Comparison of ENCODE assay signal across 6 cellular contexts in genomic region chr11:67392182-67392715, GRCh38. TPM values are rescaled to one million over a fixed set of nuclear protein-coding genes. Genes with fewer than 3 reads are reported as not detected.
DNase-seq lines count a peak whose midpoint lies in the region; ATAC-seq, FAIRE-seq and TF ChIP-seq lines count a peak whose summit lies in the region.

No MANE protein-coding gene starts in this region.

- no peaks in the 10 kb centered on the region for H3K27me3 Mint-ChIP-seq in MCF 10A (ENCODE audit: insufficient read depth, unreplicated experiment)

- intact Hi-C loops in MCF 10A (cut with micrococcal nuclease) (no loop called here), pancreas (cut with DNase I) (no loop called here)

- H3K4me1 Mint-ChIP-seq in MCF 10A (ENCODE audit: insufficient read depth, unreplicated experiment): peaks cover 17% of the 10 kb centered on the region

- peak overlapping the region; percentile 41 to 80 (median 76) for H3K27ac ChIP-seq in pancreas

- DNase-seq in MCF 10A (ENCODE audit: unreplicated experiment) (no peak), pancreas (peak in 2 of 6 donors; percentile 61 to 81), GM10248 (ENCODE audit: extremely low spot score) (no peak), NCI-H2081 treated with DMSO at 0.1 percent for 48 hours (lab: John Stamatoyannopoulos, UW) (no peak), CD1c-positive myeloid dendritic cell (ENCODE audit: extremely low spot score) (no peak)

- peaks cover 36% of the 10 kb centered on the region for H3K36me3 Mint-ChIP-seq in MCF 10A (ENCODE audit: insufficient read depth, unreplicated experiment)

- no peaks in the 10 kb centered on the region for H3K27me3 ChIP-seq in pancreas

- H3K36me3 ChIP-seq in pancreas: peaks cover 0 to 1% (median 0%) of the 10 kb centered on the region in 3 donors

- no peak overlapping the region for H3K27ac Mint-ChIP-seq in MCF 10A (ENCODE audit: low read depth, unreplicated experiment)

- ATAC-seq in HG03097 (IDR thresholded peaks at IDR 0.05; ENCODE audit: low FRiP score, unreplicated experiment): peak; percentile 17
- ATAC-seq in pancreas: peak; percentile 4 to 27 (median 13)

- no peak for FAIRE-seq in pancreas (lab: Jason Lieb, UNC)

- peaks cover 0 to 9% (median 0%) of the 10 kb centered on the region in 3 donors for H3K4me1 ChIP-seq in pancreas

- BruUV-seq in MCF 10A (replicated peaks; lab: Mats Ljungman, UMichigan): TSS peak; percentile 47

- POLR2A ChIA-PET in MCF 10A (lab: Yijun Ruan, JAX) (interaction anchor here (0.6 to 3.0 kb wide), 26 partner anchors 9 to 273 kb away, joined by 3 to 61 read pairs (median 4); partner anchors contain the start of genes AIP, GRK2, GSTP1 and KDM2A), GM10248 (lab: Yijun Ruan, JAX) (interaction anchor here (0.5 to 1.9 kb wide), 6 partner anchors 9 to 153 kb away, joined by 3 to 22 read pairs (median 3); partner anchors contain the start of genes POLD4 and PPP1CA)

- H3K4me3 ChIP-seq in pancreas: peak overlapping the region; percentile 70 to 88 (median 82)

- TF ChIP-seq CTCF in MCF 10A (IDR thresholded peaks at IDR 0.05; ENCODE audit: unreplicated experiment): no peak
- TF ChIP-seq CTCF in pancreas (IDR thresholded peaks at IDR 0.05): no peak
- no peak for TF ChIP-seq CTCF in GM10248 (IDR thresholded peaks at IDR 0.05; ENCODE audit: control extremely low read depth, extremely low read depth, low read depth, missing control alignments)

- CTCF ChIA-PET in MCF 10A (lab: Yijun Ruan, JAX): interaction anchor here (0.5 to 3.1 kb wide), 8 partner anchors 9 to 50 kb away, joined by 3 to 15 read pairs (median 6); partner anchors contain the start of gene PPP1CA
- CTCF ChIA-PET in GM10248 (lab: Yijun Ruan, JAX): interaction anchor here (1.1 to 42.5 kb wide), 11 partner anchors 9 to 120 kb away, joined by 3 to 1573 read pairs (median 3); partner anchors contain the start of genes CLCF1, PITPNM1, POLD4 and PPP1CA

- peak overlapping the region; percentile 85 for H3K4me3 Mint-ChIP-seq in MCF 10A (ENCODE audit: unreplicated experiment)

- H3K9me3 ChIP-seq in pancreas: no peaks in the 10 kb centered on the region

- no peaks in the 10 kb centered on the region for H3K9me3 Mint-ChIP-seq in MCF 10A (ENCODE audit: unreplicated experiment)

- WGBS in pancreas, 2 donors: 3 to 4% methylated on average over 26 to 31 of the region's 31 CpGs

RNA-seq across cellular contexts. Expression of gene RAD9A, which starts 0.5 kb away (rescaled TPM):
- total RNA-seq in MCF 10A (2022): 9.9 and 18.3 TPM in 2 replicates
- total RNA-seq in pancreas: 10 to 100 TPM in 5 of 6 donors, 1 to 10 TPM in 1; 9.4 to 18.0 (median 12.8) TPM
- 10 to 100 TPM; 39.8 to 45.2 TPM for polyA plus RNA-seq in pancreas

RNA-seq across cellular contexts. Expression of gene PPP1CA, which starts 9.4 kb away (rescaled TPM):
- total RNA-seq in MCF 10A (2022): 123 and 143 TPM in 2 replicates
- total RNA-seq in pancreas: 10 to 100 TPM; 49.0 to 72.8 (median 62.9) TPM
- 10 to 100 TPM; 57.7 to 68.5 TPM for polyA plus RNA-seq in pancreas

RNA-seq across cellular contexts. Expression of gene TBC1D10C, which starts 11.6 kb away (rescaled TPM):
- total RNA-seq in MCF 10A (2022) (not detected in 2 replicates), pancreas (1 to 10 TPM in 4 of 6 donors, under 1 TPM in 2; 0.05 to 2.9 (median 1.1) TPM)
- polyA plus RNA-seq in pancreas: 1 to 10 TPM; 1.5 to 2.5 TPM

RNA-seq across cellular contexts. Expression of gene CLCF1, which starts 18.9 kb away (rescaled TPM):
- total RNA-seq in MCF 10A (2022): 5.8 and 7.0 TPM in 2 replicates
- 1 to 10 TPM; 1.3 to 5.0 (median 2.3) TPM for total RNA-seq in pancreas
- 10 to 100 TPM in 1 of 2 donors, 1 to 10 TPM in 1; 9.4 to 11.2 TPM for polyA plus RNA-seq in pancreas

RNA-seq across cellular contexts. Expression of gene CARNS1, which starts 23.2 kb away (rescaled TPM):
- total RNA-seq in MCF 10A (2022): 0.07 TPM in 1 of 2 replicates, not detected in the other
- total RNA-seq in pancreas: 1 to 10 TPM in 1 of 6 donors, under 1 TPM in 5; 0.39 to 1.1 (median 0.80) TPM
- 1 to 10 TPM in 1 of 2 donors, under 1 TPM in 1; 0.89 to 2.2 TPM for polyA plus RNA-seq in pancreas
